In genomic region chr6:169073311-169073710, GRCh38 we compare ENCODE assay signal across 20 cellular contexts.
DNase-seq lines count a peak whose midpoint lies in the region; ATAC-seq and TF ChIP-seq lines count a peak whose summit lies in the region.
"Had no signal": no experiment of that assay in that cellular context is flagged by ENCODE, and none has a peak within 500 bp of the region (broad histone marks: within the 10 kb centered on the region; RNA-seq: fewer than 3 reads in every experiment).

No MANE protein-coding gene starts in this region.

- no peak overlapping the region for H3K9ac ChIP-seq in smooth muscle cell (ENCODE audit: low read depth)

- H3K27me3 ChIP-seq in smooth muscle cell (ENCODE audit: low read depth) = no peaks in the 10 kb centered on the region

- 16% methylated on average over 3 of the region's 3 CpGs for WGBS in smooth muscle cell (ENCODE audit: low lambda C conversion rate)

- H3K36me3 Mint-ChIP-seq in activated CD4-positive, alpha-beta T cell treated with anti-CD3 and anti-CD28 coated beads, Interleukin-2, amount 10 ng/mL, durations not matched to agents 7 days and 5 days (ENCODE audit: low read depth) = no peaks in the 10 kb centered on the region
- no peaks in the 10 kb centered on the region for H3K36me3 Mint-ChIP-seq in WTC11
- H3K36me3 Mint-ChIP-seq: brain; CD4-positive, alpha-beta memory T cell; IgD-negative memory B cell; immature natural killer cell had no signal

- H4K20me1 ChIP-seq in smooth muscle cell (ENCODE audit: low read depth) = no peaks in the 10 kb centered on the region

- no peaks in the 10 kb centered on the region for H3K9me3 ChIP-seq in smooth muscle cell (replicated peaks; ENCODE audit: low read depth)

- ATAC-seq in WTC11 = no peak

- H3K27me3 Mint-ChIP-seq in activated CD4-positive, alpha-beta T cell treated with anti-CD3 and anti-CD28 coated beads, Interleukin-2, amount 10 ng/mL, durations not matched to agents 7 days and 5 days = no peaks in the 10 kb centered on the region
- no peaks in the 10 kb centered on the region for H3K27me3 Mint-ChIP-seq in WTC11 (ENCODE audit: low read depth)

- H3K9me3 Mint-ChIP-seq in activated CD4-positive, alpha-beta T cell treated with anti-CD3 and anti-CD28 coated beads, Interleukin-2, amount 10 ng/mL, durations not matched to agents 7 days and 5 days = no peaks in the 10 kb centered on the region
- H3K9me3 Mint-ChIP-seq in WTC11 = peaks cover 2% of the 10 kb centered on the region; the same call in 1 of the 2 replicates
- H3K9me3 Mint-ChIP-seq: IgD-negative memory B cell, immature natural killer cell had no signal

- peaks cover 8% of the 10 kb centered on the region for H3F3A ChIP-seq in smooth muscle cell (ENCODE audit: low read depth)

- no peak overlapping the region for H3K4me3 ChIP-seq in smooth muscle cell
- H3K4me3 ChIP-seq: PC-9 had no signal

- H3K4me3 Mint-ChIP-seq in activated CD4-positive, alpha-beta T cell treated with anti-CD3 and anti-CD28 coated beads, Interleukin-2, amount 10 ng/mL, durations not matched to agents 7 days and 5 days = no peak overlapping the region
- H3K4me3 Mint-ChIP-seq in WTC11 = no peak overlapping the region
- H3K4me3 Mint-ChIP-seq: brain; CD4-positive, alpha-beta memory T cell; IgD-negative memory B cell; immature natural killer cell had no signal

- DNase-seq in ELR (ENCODE audit: low read depth) (peak; percentile 70), amniotic stem cell (lab: John Stamatoyannopoulos, UW) (peak; percentile 64), hepatic stellate cell (ENCODE audit: low spot score) (peak; percentile 85), smooth muscle cell (lab: John Stamatoyannopoulos, UW; ENCODE audit: unreplicated experiment) (no peak), NCI-H1048 (lab: John Stamatoyannopoulos, UW) (no peak), WTC11 (ENCODE audit: low spot score) (no peak), NCI-H510A (lab: John Stamatoyannopoulos, UW) (no peak)
- no peak for DNase-seq in activated CD4-positive, alpha-beta T cell treated with anti-CD3 and anti-CD28 coated beads, Interleukin-2, amount 10 ng/mL, durations not matched to agents 7 days and 5 days
- DNase-seq: activated effector memory CD4-positive, alpha-beta T cell treated with anti-CD3 and anti-CD28 coated beads, Interleukin-2, amount 50 U/mL, for 16 hours; CD4-positive, alpha-beta memory T cell; effector memory CD4-positive, alpha-beta T cell; immature natural killer cell; NCI-H1105 treated with DMSO at 0.1 percent for 48 hours; NCI-H510A treated with DMSO at 0.1 percent for 48 hours; posterior cingulate gyrus; stimulated activated CD4-positive, alpha-beta T cell treated with anti-CD3 and anti-CD28 coated beads, Interleukin-15, amount 100 ng/mL, for 24 hours; substantia nigra had no signal

- no peaks in the 10 kb centered on the region for H3K79me2 ChIP-seq in smooth muscle cell (ENCODE audit: low read depth)

- POLR2A ChIA-PET in activated CD4-positive, alpha-beta T cell treated with anti-CD3 and anti-CD28 coated beads, Interleukin-2, amount 10 ng/mL, durations not matched to agents 7 days and 5 days (lab: Charles Lee) = no interaction called here
- POLR2A ChIA-PET in WTC11 (lab: Charles Lee) = no interaction called here

- H3K4me2 ChIP-seq in smooth muscle cell = peak overlapping the region; percentile 54
- H3K4me2 ChIP-seq: PC-9 had no signal

- no peak overlapping the region for H3K27ac Mint-ChIP-seq in activated CD4-positive, alpha-beta T cell treated with anti-CD3 and anti-CD28 coated beads, Interleukin-2, amount 10 ng/mL, durations not matched to agents 7 days and 5 days
- no peak overlapping the region for H3K27ac Mint-ChIP-seq in WTC11
- H3K27ac Mint-ChIP-seq: CD4-positive, alpha-beta memory T cell; immature natural killer cell had no signal

- H3K27ac ChIP-seq in smooth muscle cell (ENCODE audit: low read depth) = peak overlapping the region; percentile 71
- H3K27ac ChIP-seq: PC-9 had no signal

- CTCF ChIA-PET in activated CD4-positive, alpha-beta T cell treated with anti-CD3 and anti-CD28 coated beads, Interleukin-2, amount 10 ng/mL, durations not matched to agents 7 days and 5 days (lab: Charles Lee) = no interaction called here
- CTCF ChIA-PET in WTC11 (lab: Charles Lee) = no interaction called here

- no peaks in the 10 kb centered on the region for H3K36me3 ChIP-seq in smooth muscle cell (ENCODE audit: low read depth)

- TF ChIP-seq CTCF in smooth muscle cell (IDR thresholded peaks at IDR 0.05; ENCODE audit: borderline replicate concordance, insufficient read depth, poor library complexity, severe bottlenecking) = no peak
- TF ChIP-seq CTCF in WTC11 (IDR thresholded peaks at IDR 0.05) = no peak

- no peak overlapping the region for H2AFZ ChIP-seq in smooth muscle cell (ENCODE audit: low read depth)
- H2AFZ ChIP-seq: PC-9 had no signal

- no peaks in the 10 kb centered on the region for H3K4me1 ChIP-seq in smooth muscle cell (ENCODE audit: low read depth)

- H3K4me1 Mint-ChIP-seq in activated CD4-positive, alpha-beta T cell treated with anti-CD3 and anti-CD28 coated beads, Interleukin-2, amount 10 ng/mL, durations not matched to agents 7 days and 5 days = no peaks in the 10 kb centered on the region
- H3K4me1 Mint-ChIP-seq in WTC11 = no peaks in the 10 kb centered on the region
- H3K4me1 Mint-ChIP-seq: CD4-positive, alpha-beta memory T cell; IgD-negative memory B cell; immature natural killer cell had no signal

TF ChIP-seq in WTC11, 78 proteins besides CTCF, POLR2A, EP300 and RAD21 (continues in another document):
- TF ChIP-seq ZBTB21 (CRISPR knock-in tag; IDR thresholded peaks at IDR 0.05; ENCODE audit: borderline replicate concordance) (no peak), ZNF317 (CRISPR knock-in tag; IDR thresholded peaks at IDR 0.05; ENCODE audit: borderline replicate concordance, low read depth) (no peak), PRRX2 (CRISPR knock-in tag; IDR thresholded peaks at IDR 0.05) (no peak), ATF1 (CRISPR knock-in tag; IDR thresholded peaks at IDR 0.05) (no peak), EMX1 (CRISPR knock-in tag; IDR thresholded peaks at IDR 0.05) (no peak), SMAD4 (CRISPR knock-in tag; IDR thresholded peaks at IDR 0.05) (no peak), ZNF281 (CRISPR knock-in tag; IDR thresholded peaks at IDR 0.05) (no peak), ARID4B (CRISPR knock-in tag; IDR thresholded peaks at IDR 0.05; ENCODE audit: borderline replicate concordance) (no peak), CREB1 (CRISPR knock-in tag; IDR thresholded peaks at IDR 0.05) (no peak)

Comparison
In these comparisons a context has a peak if more than half of its experiments do, and no peak if none do; other contexts are left out.
1. DNase-seq: peak in ELR (single experiment), amniotic stem cell (single experiment) and hepatic stellate cell (single experiment); none in smooth muscle cell (single experiment), activated CD4-positive, alpha-beta T cell treated with anti-CD3 and anti-CD28 coated beads, Interleukin-2, amount 10 ng/mL, durations not matched to agents 7 days and 5 days (single experiment), NCI-H1048 (single experiment), WTC11 (single experiment) and NCI-H510A (single experiment).